Comparison of ENCODE assay signal across 8 cellular contexts in genomic region chr3:195954052-195954751, GRCh38. TPM values are rescaled to one million over a fixed set of nuclear protein-coding genes. Genes with fewer than 3 reads are reported as not detected.
A peak's percentile ranks its signal among the peaks of the same experiment; 100 is the strongest.
DNase-seq lines count a peak whose midpoint lies in the region; ATAC-seq and TF ChIP-seq lines count a peak whose summit lies in the region.
"Not testable (repeated sequence)": the region's sequence is repeated elsewhere in the genome, so short reads cannot be mapped to it uniquely, and the experiment has no call there.

No MANE protein-coding gene starts in this region.

- H3K9me3 Mint-ChIP-seq in activated naive CD8-positive, alpha-beta T cell (ENCODE audit: low read depth); naive thymus-derived CD8-positive, alpha-beta T cell: not testable (repeated sequence)

- in situ Hi-C loops in Caki2 (cut with HindIII; ENCODE audit: low pct_unique_long_range_greater_than_20kb, low sequenced_read_pairs): not testable (repeated sequence)

- not testable (repeated sequence) for H3K9me3 ChIP-seq in SU-DHL-6 (ENCODE audit: insufficient read depth, low read length); gastroesophageal sphincter

- not testable (repeated sequence) for H3K27me3 ChIP-seq in SU-DHL-6 (ENCODE audit: low read length); gastroesophageal sphincter

- H3K9me2 ChIP-seq in SU-DHL-6 (replicated peaks; ENCODE audit: insufficient read depth, low read length): not testable (repeated sequence)

- not testable (repeated sequence) for H3K4me1 ChIP-seq in gastroesophageal sphincter

- TF ChIP-seq POLR2A in gastroesophageal sphincter (IDR thresholded peaks at IDR 0.05): peak; percentile 64 to 75

- H3K4me3 Mint-ChIP-seq in activated naive CD8-positive, alpha-beta T cell: peak overlapping the region; percentile 75
- peak overlapping the region; percentile 47 to 90 (median 80) for H3K4me3 Mint-ChIP-seq in naive thymus-derived CD8-positive, alpha-beta T cell

- not testable (repeated sequence) for H4K20me1 ChIP-seq in SU-DHL-6 (ENCODE audit: low read depth, low read length)

- H3K36me3 ChIP-seq in SU-DHL-6 (ENCODE audit: low read length): not testable (repeated sequence)
- peaks cover 0 to 15% of the 10 kb centered on the region in 2 donors for H3K36me3 ChIP-seq in gastroesophageal sphincter

- not testable (repeated sequence) for TF ChIP-seq EP300 in gastroesophageal sphincter (IDR thresholded peaks at IDR 0.05)

- peak overlapping the region; percentile 50 for H3K27ac Mint-ChIP-seq in activated naive CD8-positive, alpha-beta T cell
- peak overlapping the region in 7 of 10 donors; percentile 43 to 90 (median 72) for H3K27ac Mint-ChIP-seq in naive thymus-derived CD8-positive, alpha-beta T cell

- H3K79me2 ChIP-seq in SU-DHL-6 (ENCODE audit: insufficient read depth, low read length): not testable (repeated sequence)

- peak; percentile 65 for DNase-seq in Caki2 (ENCODE audit: low read depth)
- peak; percentile 34 to 74 (median 60) for DNase-seq in naive thymus-derived CD8-positive, alpha-beta T cell
- peak; percentile 79 to 82 for DNase-seq in stimulated activated CD8-positive, alpha-beta memory T cell treated with anti-CD3 and anti-CD28 coated beads, Interleukin-15, amount 100 ng/mL, for 48 hours (ENCODE audit: low read depth in 2 of 2)

- not testable (repeated sequence) for H2AFZ ChIP-seq in SU-DHL-6 (ENCODE audit: low read depth, low read length, severe bottlenecking)

- H3K27ac ChIP-seq in SU-DHL-6 (ENCODE audit: low read depth, low read length): not testable (repeated sequence)
- H3K27ac ChIP-seq in gastroesophageal sphincter: peak overlapping the region; percentile 47 to 79 (median 72)

- H3K4me3 ChIP-seq in SU-DHL-6 (ENCODE audit: insufficient read depth, low read length, poor library complexity, severe bottlenecking) (peak overlapping the region; percentile 44), gastroesophageal sphincter (peak overlapping the region; percentile 38 to 54)

- H3F3A ChIP-seq in SU-DHL-6 (ENCODE audit: insufficient read depth): not testable (repeated sequence)

- H3K27me3 Mint-ChIP-seq in activated naive CD8-positive, alpha-beta T cell; naive thymus-derived CD8-positive, alpha-beta T cell: not testable (repeated sequence)

- peak; percentile 97 for ATAC-seq in GM19468 (IDR thresholded peaks at IDR 0.05; ENCODE audit: extremely low read depth, unreplicated experiment)
- peak; percentile 99 for ATAC-seq in HG03354 (IDR thresholded peaks at IDR 0.05; ENCODE audit: poor library complexity, severe bottlenecking, unreplicated experiment)
- peak; percentile 96 for ATAC-seq in gastroesophageal sphincter
- peak; percentile 91 to 94 for ATAC-seq in naive thymus-derived CD8-positive, alpha-beta T cell

- not testable (repeated sequence) for H3K36me3 Mint-ChIP-seq in activated naive CD8-positive, alpha-beta T cell; naive thymus-derived CD8-positive, alpha-beta T cell

- WGBS in gastroesophageal sphincter (ENCODE audit: low coverage in 1 of 2), 2 donors: no CpG with 5 or more reads among the region's 84 CpGs

- peak overlapping the region; percentile 52 for H3K9ac ChIP-seq in SU-DHL-6 (ENCODE audit: low read length)

- POLR2A ChIA-PET in naive thymus-derived CD8-positive, alpha-beta T cell (lab: Charles Lee): interaction anchor here (1.2 kb wide), 1 partner anchor 46 kb away, joined by 8 read pairs; the partner anchor contains the start of gene TNK2

- not testable (repeated sequence) for TF ChIP-seq CTCF in SU-DHL-6 (IDR thresholded peaks at IDR 0.05; ENCODE audit: insufficient read depth, low read length, poor library complexity, severe bottlenecking); gastroesophageal sphincter (IDR thresholded peaks at IDR 0.05)

- H3K4me1 Mint-ChIP-seq in activated naive CD8-positive, alpha-beta T cell (ENCODE audit: low read depth): peaks cover 26% of the 10 kb centered on the region
- H3K4me1 Mint-ChIP-seq in naive thymus-derived CD8-positive, alpha-beta T cell: peaks cover 9 to 29% (median 19%) of the 10 kb centered on the region in 4 donors

- H3K4me2 ChIP-seq in SU-DHL-6 (ENCODE audit: low read depth, low read length, poor library complexity, severe bottlenecking): not testable (repeated sequence)

RNA-seq across cellular contexts. Expression of gene TNK2, which starts 45.9 kb away (rescaled TPM):
- total RNA-seq in Caki2 (2014; rRNA removed; shearing (Covaris generic); ENCODE audit: low replicate concordance): 10.7 and 21.2 TPM in 2 replicates
- total RNA-seq in gastroesophageal sphincter: 10 to 100 TPM; 14.5 to 28.8 (median 23.9) TPM
- total RNA-seq in naive thymus-derived CD8-positive, alpha-beta T cell: 100 to 1,000 TPM; 146 to 149 TPM
- polyA plus RNA-seq in naive thymus-derived CD8-positive, alpha-beta T cell: 1 to 10 TPM; 1.3 to 2.5 (median 1.6) TPM
